In genomic region chr11:108120936-108121273, GRCh38 we compare ENCODE assay signal across 8 cellular contexts. TPM values are rescaled to one million over a fixed set of nuclear protein-coding genes. Genes with fewer than 3 reads are reported as not detected.
A peak's percentile ranks its signal among the peaks of the same experiment; 100 is the strongest.
DNase-seq lines count a peak whose midpoint lies in the region; ATAC-seq and TF ChIP-seq lines count a peak whose summit lies in the region.
"Not testable (repeated sequence)": the region's sequence is repeated elsewhere in the genome, so short reads cannot be mapped to it uniquely, and the experiment has no call there.

No MANE protein-coding gene starts in this region.

- CTCF ChIA-PET in SK-N-SH (lab: Yijun Ruan, JAX): not testable (repeated sequence)

- H3K27me3 Mint-ChIP-seq in progenitor cell of endocrine pancreas: not testable (repeated sequence)

- H3K9me3 ChIP-seq in DND-41 (ENCODE audit: insufficient read depth, low read length, severe bottlenecking); SK-N-SH; adrenal gland (replicated peaks in 1 of 3); esophagus (ENCODE audit: control insufficient read depth in 2 of 2, insufficient read depth in 1 of 2, low read depth in 1 of 2, low read length in 1 of 2); liver (ENCODE audit: control insufficient read depth in 4 of 4, low read length in 3 of 4); upper lobe of right lung: not testable (repeated sequence)

- H3K27me3 ChIP-seq in DND-41 (ENCODE audit: insufficient read depth, low read length, poor library complexity); SK-N-SH (ENCODE audit: insufficient read depth); adrenal gland; esophagus (ENCODE audit: control insufficient read depth in 1 of 2, insufficient read depth in 2 of 2, low read length in 2 of 2); liver (ENCODE audit: control insufficient read depth in 4 of 4, insufficient read depth in 4 of 4, low read length in 3 of 4); upper lobe of right lung: not testable (repeated sequence)

- not testable (repeated sequence) for TF ChIP-seq RAD21 in SK-N-SH (IDR thresholded peaks at IDR 0.05; ENCODE audit: low read length); liver (IDR thresholded peaks at IDR 0.05)

- not testable (repeated sequence) for TF ChIP-seq POLR2A in adrenal gland (IDR thresholded peaks at IDR 0.05)

- H3K27ac ChIP-seq in DND-41 (ENCODE audit: low read length): not testable (repeated sequence)
- H3K27ac ChIP-seq in SK-N-SH (ENCODE audit: low read depth in 2 of 2, low read length in 1 of 2) (peak overlapping the region; percentile 7 to 17; a peak in 1 of 4 replicates), adrenal gland (peak overlapping the region; percentile 60 to 97 (median 89)), esophagus (ENCODE audit: low read depth in 2 of 2, low read length in 1 of 2) (peak overlapping the region; percentile 70 to 92), liver (ENCODE audit: low read depth in 1 of 2, low read length in 2 of 2) (peak overlapping the region; percentile 79 to 99), upper lobe of right lung (peak overlapping the region; percentile 90)

- intact Hi-C loops in adrenal gland (cut with DNase I): loop anchor here in 1 of 2 donors (10.0 kb wide), 1 partner anchor 524 kb away; no protein-coding TSS in a partner anchor
- intact Hi-C loops in upper lobe of right lung (cut with DNase I): not testable (repeated sequence)

- not testable (repeated sequence) for H3F3A ChIP-seq in SK-N-SH (replicated peaks; ENCODE audit: insufficient read depth)

- peak overlapping the region; percentile 82 for H3K4me3 Mint-ChIP-seq in progenitor cell of endocrine pancreas (ENCODE audit: low read depth)

- H3K4me3 ChIP-seq in DND-41 (ENCODE audit: low read depth in 1 of 2, low read length in 2 of 2) (peak overlapping the region in 1 of 2 experiments; percentile 69; a peak in 3 of 4 replicates), SK-N-SH (ENCODE audit: low read depth in 2 of 2, low read length in 1 of 2) (peak overlapping the region; percentile 68 to 89), adrenal gland (peak overlapping the region in 1 of 4 donors; percentile 72), esophagus (ENCODE audit: low read depth in 1 of 2, low read length in 2 of 2) (peak overlapping the region; percentile 66 to 85), upper lobe of right lung (peak overlapping the region; percentile 68)
- not testable (repeated sequence) for H3K4me3 ChIP-seq in liver (ENCODE audit: low read depth in 1 of 3, low read length in 3 of 3)

- H3K79me2 ChIP-seq in DND-41 (ENCODE audit: insufficient read depth, low read length) (peaks cover 24% of the 10 kb centered on the region), SK-N-SH (ENCODE audit: insufficient read depth) (peaks cover 43% of the 10 kb centered on the region)

- H3K4me1 Mint-ChIP-seq in progenitor cell of endocrine pancreas (ENCODE audit: low read depth): not testable (repeated sequence)

- H3K27ac Mint-ChIP-seq in progenitor cell of endocrine pancreas: not testable (repeated sequence)

- H3K36me3 Mint-ChIP-seq in progenitor cell of endocrine pancreas (ENCODE audit: insufficient read depth): not testable (repeated sequence)

- DNase-seq in DND-41; SK-N-SH; adrenal gland; progenitor cell of endocrine pancreas (ENCODE audit: low spot score, unreplicated experiment); upper lobe of right lung: not testable (repeated sequence)

- not testable (repeated sequence) for ATAC-seq in DND-41 (ENCODE audit: insufficient read depth, low read depth); upper lobe of right lung
- ATAC-seq in HG02870 (IDR thresholded peaks at IDR 0.05; ENCODE audit: unreplicated experiment): peak; percentile 15

- WGBS in SK-N-SH (ENCODE audit: low lambda C conversion rate): 48% methylated on average over 7 of the region's 7 CpGs
- WGBS in adrenal gland, 4 donors: 54 to 66% (median 57%) methylated on average over 7 of the region's 7 CpGs
- 61 to 70% methylated on average over 7 of the region's 7 CpGs for WGBS in esophagus, 2 donors
- 48% methylated on average over 7 of the region's 7 CpGs for WGBS in liver

- peak overlapping the region; percentile 73 for H3K9ac ChIP-seq in DND-41 (ENCODE audit: low read depth, low read length)
- peak overlapping the region; percentile 84; the same call in 1 of the 2 replicates for H3K9ac ChIP-seq in SK-N-SH
- peak overlapping the region; percentile 57 to 92 for H3K9ac ChIP-seq in liver (ENCODE audit: low read depth in 1 of 2, low read length in 2 of 2)

- POLR2A ChIA-PET in SK-N-SH (lab: Yijun Ruan, JAX): not testable (repeated sequence)

- H3K9me3 Mint-ChIP-seq in progenitor cell of endocrine pancreas (ENCODE audit: low read depth): not testable (repeated sequence)

- TF ChIP-seq CTCF in DND-41 (IDR thresholded peaks at IDR 0.05; ENCODE audit: borderline replicate concordance, extremely low read depth, low read length, poor library complexity, severe bottlenecking); SK-N-SH (IDR thresholded peaks at IDR 0.05); adrenal gland (IDR thresholded peaks at IDR 0.05); liver (IDR thresholded peaks at IDR 0.05; ENCODE audit: low read depth, low read length, missing input control); progenitor cell of endocrine pancreas (IDR thresholded peaks at IDR 0.05; ENCODE audit: unreplicated experiment); upper lobe of right lung (IDR thresholded peaks at IDR 0.05): not testable (repeated sequence)

- not testable (repeated sequence) for TF ChIP-seq EP300 in SK-N-SH (IDR thresholded peaks at IDR 0.05; ENCODE audit: borderline replicate concordance in 1 of 2, low read depth in 1 of 2, low read length in 1 of 2)

- H3K9me2 ChIP-seq in SK-N-SH: not testable (repeated sequence)

- H3K4me1 ChIP-seq in DND-41 (ENCODE audit: insufficient read depth, low read length) (peaks cover 35% of the 10 kb centered on the region), SK-N-SH (ENCODE audit: control insufficient read depth in 1 of 2, insufficient read depth in 2 of 2, low read depth in 1 of 2, low read length in 1 of 2) (peaks cover 0 to 22% of the 10 kb centered on the region in 2 experiments; a peak in 3 of 4 replicates), adrenal gland (replicated peaks in 1 of 2) (peaks cover 28 to 37% of the 10 kb centered on the region in 2 donors), liver (ENCODE audit: control insufficient read depth in 4 of 4, insufficient read depth in 4 of 4, low read length in 3 of 4) (peaks cover 8 to 33% (median 20%) of the 10 kb centered on the region in 4 donors), upper lobe of right lung (peaks cover 31% of the 10 kb centered on the region)
- not testable (repeated sequence) for H3K4me1 ChIP-seq in esophagus (ENCODE audit: control insufficient read depth in 2 of 2, insufficient read depth in 2 of 2, low read length in 1 of 2)

- H2AFZ ChIP-seq in DND-41 (ENCODE audit: low read depth, low read length) (peak overlapping the region; percentile 69; the same call in 1 of the 2 replicates), SK-N-SH (ENCODE audit: low read depth) (peak overlapping the region; percentile 93; the same call in 1 of the 2 replicates)

- H3K4me2 ChIP-seq in DND-41 (ENCODE audit: insufficient read depth, low read length): peak overlapping the region; percentile 81
- H3K4me2 ChIP-seq in SK-N-SH: peak overlapping the region; percentile 95

- not testable (repeated sequence) for H3K36me3 ChIP-seq in DND-41 (ENCODE audit: insufficient read depth, low read length); SK-N-SH (replicated peaks in 1 of 2; ENCODE audit: control insufficient read depth in 1 of 2, insufficient read depth in 2 of 2, low read length in 1 of 2); adrenal gland (replicated peaks in 1 of 2); esophagus (ENCODE audit: control insufficient read depth in 2 of 2, insufficient read depth in 2 of 2, low read length in 1 of 2); liver (ENCODE audit: control insufficient read depth in 4 of 4, insufficient read depth in 3 of 4, low read depth in 1 of 4, low read length in 3 of 4); upper lobe of right lung

- not testable (repeated sequence) for H4K20me1 ChIP-seq in DND-41 (ENCODE audit: insufficient read depth, low read length); SK-N-SH (ENCODE audit: insufficient read depth)

RNA-seq across cellular contexts. Expression of gene ACAT1, which starts 0.5 kb away (rescaled TPM):
- polyA plus RNA-seq in SK-N-SH (2012; rRNA removed): 78.8 and 91.2 TPM in 2 replicates
- 103 and 131 TPM in 2 replicates for polyA plus RNA-seq in SK-N-SH (2012; cell fraction: cytosol; rRNA removed)
- 34.0 and 44.1 TPM in 2 replicates for polyA plus RNA-seq in SK-N-SH (2012; cell fraction: nucleus; rRNA removed)
- 100 to 1,000 TPM; 158 to 777 (median 293) TPM for total RNA-seq in adrenal gland
- 100 to 1,000 TPM in 2 of 3 donors, 10 to 100 TPM in 1; 56.3 to 222 (median 106) TPM for polyA plus RNA-seq in adrenal gland
- polyA plus RNA-seq in esophagus: 10 to 100 TPM; 20.7 to 38.0 TPM
- 1,000 to 10,000 TPM in 1 of 2 donors, 10 to 100 TPM in 1; 99.8 to 1,048 TPM for total RNA-seq in liver
- polyA plus RNA-seq in liver: 100 to 1,000 TPM; 545 to 605 TPM
- 29.5 and 37.5 TPM in 2 replicates for total RNA-seq in progenitor cell of endocrine pancreas
- 68.4 TPM for total RNA-seq in upper lobe of right lung
